9 cellular contexts compared by ENCODE assay signal in the genomic region with DNA sequence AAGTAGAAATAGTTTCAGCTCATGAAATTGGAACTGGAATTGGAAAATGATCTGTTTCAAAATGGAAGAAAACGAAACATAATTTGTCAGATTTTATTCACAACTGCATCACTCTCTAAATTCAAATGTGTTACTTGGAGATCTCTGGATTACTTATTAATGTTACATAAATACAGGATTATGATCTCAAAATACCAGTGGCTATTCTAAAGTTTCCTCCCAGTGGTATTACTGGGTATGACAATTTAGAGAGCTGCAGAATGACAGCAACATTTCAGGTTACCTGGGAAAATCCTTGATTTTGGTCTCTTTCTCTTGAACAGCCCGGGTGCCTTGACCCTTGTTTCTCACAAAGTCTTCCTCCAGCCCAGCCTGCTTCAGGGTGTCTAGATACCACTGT. TPM values are rescaled to one million over a fixed set of nuclear protein-coding genes. Genes with fewer than 3 reads are reported as not detected.
A peak's percentile ranks its signal among the peaks of the same experiment; 100 is the strongest.
DNase-seq lines count a peak whose midpoint lies in the region; ATAC-seq, FAIRE-seq and TF ChIP-seq lines count a peak whose summit lies in the region.
"Had no signal": no experiment of that assay in that cellular context is flagged by ENCODE, and none has a peak within 500 bp of the region (broad histone marks: within the 10 kb centered on the region; RNA-seq: fewer than 3 reads in every experiment).

No MANE protein-coding gene starts in this region.

- H2AFZ ChIP-seq in OCI-LY3 (ENCODE audit: low read depth, low read length): no peak overlapping the region
- H2AFZ ChIP-seq in fibroblast of lung (ENCODE audit: low read length): no peak overlapping the region

- H3K4me1 ChIP-seq in OCI-LY3 (ENCODE audit: low read length) (no peaks in the 10 kb centered on the region), fibroblast of lung (ENCODE audit: control insufficient read depth, extremely low read depth, insufficient read depth, low read length) (no peaks in the 10 kb centered on the region), suprapubic skin (no peaks in the 10 kb centered on the region)

- H3K36me3 Mint-ChIP-seq in activated T-cell treated with anti-CD3 and anti-CD28 coated beads, Interleukin-2, amount 50 U/mL, for 24 hours (ENCODE audit: low read depth): peaks cover 54% of the 10 kb centered on the region

- TF ChIP-seq CTCF in OCI-LY3 (IDR thresholded peaks at IDR 0.05; ENCODE audit: low read depth, low read length): peak; percentile 28
- TF ChIP-seq CTCF in fibroblast of lung (conservative IDR thresholded peaks at IDR 0.05 in 1 of 2, IDR thresholded peaks at IDR 0.05 in 1 of 2; ENCODE audit: low read depth in 1 of 2, low read length in 2 of 2): peak; percentile 19 to 21
- TF ChIP-seq CTCF in suprapubic skin (IDR thresholded peaks at IDR 0.05): peak; percentile 3 to 14

- H3K9ac ChIP-seq in OCI-LY3 (ENCODE audit: low read length) (no peak overlapping the region), fibroblast of lung (ENCODE audit: insufficient read depth, low read length) (no peak overlapping the region)

- no peak for TF ChIP-seq EP300 in suprapubic skin (IDR thresholded peaks at IDR 0.05)

- H3K27ac ChIP-seq in OCI-LY3 (ENCODE audit: low read length) (no peak overlapping the region), fibroblast of lung (ENCODE audit: insufficient read depth, low read length) (no peak overlapping the region), suprapubic skin (no peak overlapping the region)

- H3K79me2 ChIP-seq in OCI-LY3 (ENCODE audit: low read length): no peaks in the 10 kb centered on the region
- no peaks in the 10 kb centered on the region for H3K79me2 ChIP-seq in fibroblast of lung (ENCODE audit: control insufficient read depth, insufficient read depth, low read length)

- no peaks in the 10 kb centered on the region for H3K9me3 Mint-ChIP-seq in activated T-cell treated with anti-CD3 and anti-CD28 coated beads, Interleukin-2, amount 50 U/mL, for 24 hours

- TF ChIP-seq POLR2A in suprapubic skin (IDR thresholded peaks at IDR 0.05): no peak
- TF ChIP-seq POLR2A in GM12892 (IDR thresholded peaks at IDR 0.05; ENCODE audit: low read depth, low read length): no peak

- H3K36me3 ChIP-seq in OCI-LY3 (replicated peaks; ENCODE audit: low read depth, low read length) (peaks cover 16% of the 10 kb centered on the region), fibroblast of lung (ENCODE audit: control insufficient read depth, insufficient read depth, low read length) (peaks cover 9% of the 10 kb centered on the region), suprapubic skin (peaks cover 60% of the 10 kb centered on the region)

- FAIRE-seq in GM12892 (lab: Jason Lieb, UNC): no peak

- H4K20me1 ChIP-seq in OCI-LY3 (ENCODE audit: insufficient read depth, low read length) (no peaks in the 10 kb centered on the region), fibroblast of lung (ENCODE audit: control insufficient read depth, extremely low read depth, insufficient read depth, low read length) (no peaks in the 10 kb centered on the region)

- ATAC-seq in HG02642 (IDR thresholded peaks at IDR 0.05; ENCODE audit: poor library complexity, unreplicated experiment): no peak

- H3K9me3 ChIP-seq in OCI-LY3 (ENCODE audit: insufficient read depth, low read length) (no peaks in the 10 kb centered on the region), fibroblast of lung (ENCODE audit: control insufficient read depth, insufficient read depth, low read depth, low read length) (no peaks in the 10 kb centered on the region), suprapubic skin (no peaks in the 10 kb centered on the region)

- no peaks in the 10 kb centered on the region for H3K27me3 Mint-ChIP-seq in activated T-cell treated with anti-CD3 and anti-CD28 coated beads, Interleukin-2, amount 50 U/mL, for 24 hours
- H3K27me3 Mint-ChIP-seq: activated naive CD8-positive, alpha-beta T cell had no signal

- WGBS in suprapubic skin: 87% methylated on average over 2 of the region's 2 CpGs

- H3K4me2 ChIP-seq in OCI-LY3 (ENCODE audit: low read length) (no peak overlapping the region), fibroblast of lung (ENCODE audit: extremely low read depth, insufficient read depth, low read length) (no peak overlapping the region)

- H3K4me3 ChIP-seq in OCI-LY3 (ENCODE audit: low read length) (no peak overlapping the region), fibroblast of lung (replicated peaks in 1 of 4; ENCODE audit: control extremely low read depth in 1 of 4, insufficient read depth in 1 of 4, low read depth in 3 of 4, low read length in 4 of 4) (no peak overlapping the region), suprapubic skin (no peak overlapping the region)

- DNase-seq in activated T-cell treated with anti-CD3 and anti-CD28 coated beads, Interleukin-2, amount 50 U/mL, for 24 hours: no peak
- DNase-seq in activated T-cell treated with anti-CD3 and anti-CD28 coated beads, Interleukin-2, amount 50 U/mL, for 48 hours: no peak
- DNase-seq in fibroblast of lung (ENCODE audit: low read depth in 2 of 2): peak in 1 of 2 donors; percentile 13
- DNase-seq in suprapubic skin (ENCODE audit: low spot score in 2 of 2): no peak
- DNase-seq in GM12892 (ENCODE audit: insufficient read length): no peak
- no peak for DNase-seq in activated CD4-positive, CD25-positive, alpha-beta regulatory T cell treated with anti-CD3 and anti-CD28 coated beads, Interleukin-2, amount 50 U/mL, for 72 hours

- no peaks in the 10 kb centered on the region for H3K27me3 ChIP-seq in OCI-LY3 (ENCODE audit: low read depth, low read length)
- no peaks in the 10 kb centered on the region for H3K27me3 ChIP-seq in fibroblast of lung (ENCODE audit: control insufficient read depth, insufficient read depth, low read length)
- H3K27me3 ChIP-seq in suprapubic skin: no peaks in the 10 kb centered on the region

- peaks cover 2% of the 10 kb centered on the region for H3K4me1 Mint-ChIP-seq in activated T-cell treated with anti-CD3 and anti-CD28 coated beads, Interleukin-2, amount 50 U/mL, for 24 hours (ENCODE audit: low read depth)

- H3K27ac Mint-ChIP-seq in activated T-cell treated with anti-CD3 and anti-CD28 coated beads, Interleukin-2, amount 50 U/mL, for 24 hours: peak overlapping the region; percentile 5

- no peak overlapping the region for H3K4me3 Mint-ChIP-seq in activated T-cell treated with anti-CD3 and anti-CD28 coated beads, Interleukin-2, amount 50 U/mL, for 24 hours
- H3K4me3 Mint-ChIP-seq: activated naive CD8-positive, alpha-beta T cell had no signal

RNA-seq across cellular contexts. Expression of gene FAM161B, which starts 14.2 kb away (rescaled TPM):
- total RNA-seq in fibroblast of lung: 4.1 and 5.3 TPM in 2 replicates
- polyA plus RNA-seq in fibroblast of lung: 2.8 and 3.7 TPM in 2 replicates
- polyA plus RNA-seq in fibroblast of lung (2012): 2.1 and 3.6 TPM in 2 replicates
- 0.74 and 2.1 TPM in 2 replicates for polyA minus RNA-seq in fibroblast of lung (ENCODE audit: low replicate concordance)
- total RNA-seq in suprapubic skin: 1 to 10 TPM; 2.1 to 4.7 (median 3.5) TPM
- polyA plus RNA-seq in GM12892 (2012; ENCODE audit: missing spikeins): 0.72 TPM

RNA-seq across cellular contexts. Expression of gene COQ6, which starts 14.4 kb away (rescaled TPM):
- total RNA-seq in fibroblast of lung (13.4 and 18.0 TPM in 2 replicates), suprapubic skin (10 to 100 TPM; 25.4 to 54.0 (median 42.3) TPM)
- 20.8 and 23.2 TPM in 2 replicates for polyA plus RNA-seq in fibroblast of lung
- 14.4 and 17.0 TPM in 2 replicates for polyA plus RNA-seq in fibroblast of lung (2012)
- polyA minus RNA-seq in fibroblast of lung (ENCODE audit: low replicate concordance): 19.4 and 44.9 TPM in 2 replicates
- polyA plus RNA-seq in GM12892 (2012; ENCODE audit: missing spikeins): 13.5 TPM

RNA-seq across cellular contexts. Expression of gene ZNF410, which starts 49.0 kb away (rescaled TPM):
- total RNA-seq in fibroblast of lung (71.4 and 80.4 TPM in 2 replicates), suprapubic skin (10 to 100 TPM; 51.9 to 71.2 (median 60.4) TPM)
- polyA plus RNA-seq in fibroblast of lung: 45.7 and 46.5 TPM in 2 replicates
- polyA plus RNA-seq in fibroblast of lung (2012): 28.2 and 30.2 TPM in 2 replicates
- 36.3 and 53.6 TPM in 2 replicates for polyA minus RNA-seq in fibroblast of lung (ENCODE audit: low replicate concordance)
- polyA plus RNA-seq in GM12892 (2012; ENCODE audit: missing spikeins): 27.1 TPM
